ENCODE assay signal across 8 cellular contexts in the genomic region with DNA sequence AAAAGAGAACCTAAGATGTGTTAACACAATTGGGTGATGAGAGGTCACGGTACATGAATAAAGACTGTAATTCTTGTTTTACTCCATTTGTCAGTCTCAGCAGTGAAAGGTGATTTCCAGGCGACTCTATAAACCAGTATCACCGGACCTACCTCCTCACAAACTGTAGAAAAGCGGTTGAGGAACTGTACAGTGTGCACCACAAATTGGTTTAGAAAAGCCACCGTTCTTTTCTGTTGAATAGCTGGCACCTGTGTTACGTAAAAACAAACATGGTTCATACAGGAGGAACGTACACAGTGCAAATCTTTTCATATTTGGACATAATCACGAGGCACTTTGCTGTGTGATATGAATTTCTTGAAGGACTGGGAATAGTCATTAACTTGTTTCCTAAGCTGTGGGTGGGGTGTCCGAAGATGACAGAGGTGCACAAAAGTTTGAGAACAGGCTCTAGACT. TPM values are rescaled to one million over a fixed set of nuclear protein-coding genes. Genes with fewer than 3 reads are reported as not detected.
DNase-seq lines count a peak whose midpoint lies in the region; ATAC-seq, FAIRE-seq and TF ChIP-seq lines count a peak whose summit lies in the region.

No MANE protein-coding gene starts in this region.

- peak; percentile 23 for ATAC-seq in GM19025 (IDR thresholded peaks at IDR 0.05; ENCODE audit: low read depth, unreplicated experiment)
- ATAC-seq in HG03196 (IDR thresholded peaks at IDR 0.05; ENCODE audit: unreplicated experiment), result peak; percentile 40
- ATAC-seq in activated CD8-positive, alpha-beta T cell treated with anti-CD3 and anti-CD28 coated beads for 36 hours, result peak; percentile 38

- FAIRE-seq in frontal cortex (lab: Jason Lieb, UNC), result no peak

- DNase-seq in AML-193 (lab: John Stamatoyannopoulos, UW) (peak; percentile 31 to 35), glutamatergic neuron (no peak), renal cortical epithelial cell (ENCODE audit: low read depth) (peak; percentile 19), frontal cortex (ENCODE audit: low spot score in 2 of 2) (no peak), anterior cingulate cortex (lab: John Stamatoyannopoulos, UW) (no peak)
- DNase-seq in activated CD8-positive, alpha-beta T cell treated with anti-CD3 and anti-CD28 coated beads for 36 hours, result peak; percentile 61

- H3K36me3 Mint-ChIP-seq in activated CD8-positive, alpha-beta T cell treated with anti-CD3 and anti-CD28 coated beads for 36 hours (ENCODE audit: low read depth), result peaks cover 36% of the 10 kb centered on the region
- no peaks in the 10 kb centered on the region for H3K36me3 Mint-ChIP-seq in glutamatergic neuron (ENCODE audit: unreplicated experiment)

- peaks cover 2% of the 10 kb centered on the region for H3K27me3 Mint-ChIP-seq in activated CD8-positive, alpha-beta T cell treated with anti-CD3 and anti-CD28 coated beads for 36 hours
- no peaks in the 10 kb centered on the region for H3K27me3 Mint-ChIP-seq in glutamatergic neuron (ENCODE audit: unreplicated experiment)

- intact Hi-C loops in activated CD8-positive, alpha-beta T cell treated with anti-CD3 and anti-CD28 coated beads for 36 hours (cut with micrococcal nuclease), result loop anchor here (1.0 kb wide), 1 partner anchor 59 kb away; a partner anchor contains a TSS

- peak overlapping the region; percentile 97 for H3K27ac Mint-ChIP-seq in activated CD8-positive, alpha-beta T cell treated with anti-CD3 and anti-CD28 coated beads for 36 hours
- peak overlapping the region; percentile 69 for H3K27ac Mint-ChIP-seq in glutamatergic neuron (ENCODE audit: unreplicated experiment)

- peaks cover 39% of the 10 kb centered on the region for H3K4me1 Mint-ChIP-seq in activated CD8-positive, alpha-beta T cell treated with anti-CD3 and anti-CD28 coated beads for 36 hours (ENCODE audit: low read depth)
- H3K4me1 Mint-ChIP-seq in glutamatergic neuron (ENCODE audit: low read depth, unreplicated experiment), result no peaks in the 10 kb centered on the region

- TF ChIP-seq CTCF in activated CD8-positive, alpha-beta T cell treated with anti-CD3 and anti-CD28 coated beads for 36 hours (IDR thresholded peaks at IDR 0.05), result no peak
- TF ChIP-seq CTCF in glutamatergic neuron (IDR thresholded peaks at IDR 0.05; ENCODE audit: partially characterized antibody, unreplicated experiment), result no peak

- peak overlapping the region; percentile 88 for H3K4me3 Mint-ChIP-seq in activated CD8-positive, alpha-beta T cell treated with anti-CD3 and anti-CD28 coated beads for 36 hours
- H3K4me3 Mint-ChIP-seq in glutamatergic neuron (ENCODE audit: unreplicated experiment), result peak overlapping the region; percentile 92

- POLR2A ChIA-PET in activated CD8-positive, alpha-beta T cell treated with anti-CD3 and anti-CD28 coated beads for 36 hours (lab: Charles Lee), result interaction anchor here (0.8 kb wide), 1 partner anchor 17 kb away, joined by 3 read pairs; no protein-coding TSS in a partner anchor

- no peaks in the 10 kb centered on the region for H3K9me3 Mint-ChIP-seq in activated CD8-positive, alpha-beta T cell treated with anti-CD3 and anti-CD28 coated beads for 36 hours
- peaks cover 4% of the 10 kb centered on the region for H3K9me3 Mint-ChIP-seq in glutamatergic neuron (ENCODE audit: unreplicated experiment)

- CTCF ChIA-PET in activated CD8-positive, alpha-beta T cell treated with anti-CD3 and anti-CD28 coated beads for 36 hours (lab: Charles Lee), result interaction anchor here (0.6 to 1.2 kb wide), 3 partner anchors 30 to 223 kb away, joined by 3 to 4 read pairs (median 3); no protein-coding TSS in a partner anchor

RNA-seq across cellular contexts. Expression of a gene that starts 0.7 kb away (rescaled TPM):
- 10 to 100 TPM; 30.7 to 32.3 TPM for total RNA-seq in activated CD8-positive, alpha-beta T cell treated with anti-CD3 and anti-CD28 coated beads for 36 hours
- total RNA-seq in glutamatergic neuron (ENCODE audit: unreplicated experiment) (35.1 TPM), renal cortical epithelial cell (53.6 and 96.6 TPM in 2 replicates), frontal cortex (49.3 TPM)

RNA-seq across cellular contexts. Expression of a gene that starts 58.8 kb away (rescaled TPM):
- 100 to 1,000 TPM in 1 of 2 experiments, 10 to 100 TPM in 1; 99.1 to 104 TPM for total RNA-seq in activated CD8-positive, alpha-beta T cell treated with anti-CD3 and anti-CD28 coated beads for 36 hours
- 7.1 TPM for total RNA-seq in glutamatergic neuron (ENCODE audit: unreplicated experiment)
- total RNA-seq in renal cortical epithelial cell, result 66.0 and 73.1 TPM in 2 replicates
- total RNA-seq in frontal cortex, result 4.1 TPM

RNA-seq across cellular contexts. Expression of a gene that starts 58.9 kb away (rescaled TPM):
- 10 to 100 TPM; 26.1 to 26.2 TPM for total RNA-seq in activated CD8-positive, alpha-beta T cell treated with anti-CD3 and anti-CD28 coated beads for 36 hours
- total RNA-seq in glutamatergic neuron (ENCODE audit: unreplicated experiment), result 6.3 TPM
- total RNA-seq in renal cortical epithelial cell, result 9.0 and 13.0 TPM in 2 replicates
- 6.5 TPM for total RNA-seq in frontal cortex

Comparison
In these comparisons a context has a peak if more than half of its experiments do, and no peak if none do; other contexts are left out.
1. DNase-seq: peak in AML-193 (2 of 2), activated CD8-positive, alpha-beta T cell treated with anti-CD3 and anti-CD28 coated beads for 36 hours (single experiment) and renal cortical epithelial cell (single experiment); none in glutamatergic neuron (single experiment), frontal cortex (0 of 2) and anterior cingulate cortex (0 of 58).
2. Peak in every context shown above with its lines, with median percentiles within 50 percentile points of each other: ATAC-seq.